29 cellular contexts compared by ENCODE assay signal in genomic region chr12:5434647-5434968, GRCh38. TPM values are rescaled to one million over a fixed set of nuclear protein-coding genes. Genes with fewer than 3 reads are reported as not detected.
DNase-seq lines count a peak whose midpoint lies in the region; ATAC-seq, FAIRE-seq and TF ChIP-seq lines count a peak whose summit lies in the region.
"Had no signal": no experiment of that assay in that cellular context is flagged by ENCODE, and none has a peak within 500 bp of the region (broad histone marks: within the 10 kb centered on the region; RNA-seq: fewer than 3 reads in every experiment).

No MANE protein-coding gene starts in this region.

- peaks cover 13% of the 10 kb centered on the region; the same call in 2 of the 3 replicates for H3K4me1 Mint-ChIP-seq in GM23338

- H3K27ac Mint-ChIP-seq in GM23338, result no peak overlapping the region
- H3K27ac Mint-ChIP-seq: activated T-helper 1 cell treated with anti-CD3 and anti-CD28 coated beads, Interleukin-12 subunit alpha, Interleukin-12 subunit beta, Interleukin-2, Interleukin-4 antibody, amounts not matched to agents 30 ng/mL and 10 ng/mL and 1 ng/mL, durations not matched to agents 14 hours and 24 hours and 36 hours; CD14-positive monocyte; immature natural killer cell; natural killer cell treated with Interleukin-12 subunit alpha and Interleukin-12 subunit beta and Interleukin-15 and Interleukin-18, amount 100 ng/mL, for 72 hours; stimulated activated naive B cell treated with anti-CD40 and anti-IgM and Interleukin-4, amounts not matched to agents 10 μg/mL and 1 μg/mL and 100 μg/mL, for 72 hours had no signal

- no peak overlapping the region for H2AFZ ChIP-seq in GM23338
- H2AFZ ChIP-seq: parathyroid adenoma had no signal

- H3K4me2 ChIP-seq in GM23338, result peak overlapping the region; percentile 98; the same call in 1 of the 2 replicates

- TF ChIP-seq EP300 in esophagus muscularis mucosa (IDR thresholded peaks at IDR 0.05), result no peak

- no peaks in the 10 kb centered on the region; the same call in 2 of the 3 replicates for H3K9me3 Mint-ChIP-seq in GM23338
- H3K9me3 Mint-ChIP-seq: activated T-helper 1 cell treated with anti-CD3 and anti-CD28 coated beads, Interleukin-12 subunit alpha, Interleukin-12 subunit beta, Interleukin-2, Interleukin-4 antibody, amounts not matched to agents 30 ng/mL and 10 ng/mL and 1 ng/mL, durations not matched to agents 14 hours and 24 hours and 36 hours; immature natural killer cell; natural killer cell treated with Interleukin-12 subunit alpha and Interleukin-12 subunit beta and Interleukin-15 and Interleukin-18, amount 100 ng/mL, for 72 hours; stimulated activated naive B cell treated with anti-CD40 and anti-IgM and Interleukin-4, amounts not matched to agents 10 μg/mL and 1 μg/mL and 100 μg/mL, for 72 hours had no signal

- ATAC-seq in GM23338, result no peak
- ATAC-seq: HCT116; left ventricle myocardium superior; right cardiac atrium; SK-N-SH treated with all-trans-retinoic acid at 6 μM for 48 hours; stimulated activated naive B cell treated with anti-CD40 and anti-IgM and Interleukin-4, amounts not matched to agents 10 μg/mL and 1 μg/mL and 100 μg/mL, for 72 hours had no signal

- H3K27ac ChIP-seq in GM23338 (ENCODE audit: low read depth) (no peak overlapping the region), esophagus muscularis mucosa (replicated peaks in 1 of 4) (no peak overlapping the region), small intestine (ENCODE audit: low read depth in 1 of 2, low read length in 1 of 2) (no peak overlapping the region)
- H3K27ac ChIP-seq: parathyroid adenoma, suprapubic skin, uterus had no signal

- H3K4me1 ChIP-seq in GM23338 (ENCODE audit: insufficient read depth), result peaks cover 19% of the 10 kb centered on the region
- peaks cover 32 to 44% (median 38%) of the 10 kb centered on the region in 4 donors for H3K4me1 ChIP-seq in esophagus muscularis mucosa
- H3K4me1 ChIP-seq in small intestine (ENCODE audit: control insufficient read depth in 2 of 2, insufficient read depth in 1 of 2, low read depth in 1 of 2, low read length in 1 of 2), result peaks cover 0 to 6% of the 10 kb centered on the region in 2 donors
- H3K4me1 ChIP-seq: parathyroid adenoma had no signal

- WGBS in esophagus muscularis mucosa, result 82% methylated on average over 3 of the region's 3 CpGs
- 50 to 53% (median 51%) methylated on average over 3 of the region's 3 CpGs for WGBS in small intestine, 3 donors

- H3K27me3 Mint-ChIP-seq in GM23338 (ENCODE audit: insufficient read depth, low read depth, poor library complexity), result peaks cover 32% of the 10 kb centered on the region

- H3K36me3 ChIP-seq in GM23338 (ENCODE audit: insufficient read depth) (no peaks in the 10 kb centered on the region), esophagus muscularis mucosa (no peaks in the 10 kb centered on the region), small intestine (ENCODE audit: control insufficient read depth in 2 of 2, insufficient read depth in 2 of 2, low read length in 2 of 2) (no peaks in the 10 kb centered on the region)
- H3K36me3 ChIP-seq: suprapubic skin, uterus had no signal

- intact Hi-C loops in esophagus muscularis mucosa (cut with DNase I), result no loop called here

- H3K4me3 Mint-ChIP-seq in GM23338, result no peak overlapping the region
- H3K4me3 Mint-ChIP-seq: activated T-helper 1 cell treated with anti-CD3 and anti-CD28 coated beads, Interleukin-12 subunit alpha, Interleukin-12 subunit beta, Interleukin-2, Interleukin-4 antibody, amounts not matched to agents 30 ng/mL and 10 ng/mL and 1 ng/mL, durations not matched to agents 14 hours and 24 hours and 36 hours; CD14-positive monocyte; immature natural killer cell; natural killer cell treated with Interleukin-12 subunit alpha and Interleukin-12 subunit beta and Interleukin-15 and Interleukin-18, amount 100 ng/mL, for 72 hours; stimulated activated naive B cell treated with anti-CD40 and anti-IgM and Interleukin-4, amounts not matched to agents 10 μg/mL and 1 μg/mL and 100 μg/mL, for 72 hours had no signal

- H3F3A ChIP-seq in GM23338 (replicated peaks; ENCODE audit: low read depth), result no peaks in the 10 kb centered on the region

- TF ChIP-seq CTCF in GM23338 (conservative IDR thresholded peaks at IDR 0.05; ENCODE audit: low read depth in 2 of 2) (no peak), esophagus muscularis mucosa (IDR thresholded peaks at IDR 0.05) (no peak)

- H3K4me3 ChIP-seq in GM23338 (peak overlapping the region; percentile 77; the same call in 1 of the 2 replicates), esophagus muscularis mucosa (no peak overlapping the region), small intestine (ENCODE audit: low read depth in 1 of 2, low read length in 2 of 2) (no peak overlapping the region)

- H3K9me2 ChIP-seq in GM23338 (ENCODE audit: insufficient read depth), result no peaks in the 10 kb centered on the region

- peaks cover 0 to 13% (median 0%) of the 10 kb centered on the region in 4 donors for H3K9me3 ChIP-seq in esophagus muscularis mucosa
- no peaks in the 10 kb centered on the region for H3K9me3 ChIP-seq in small intestine (ENCODE audit: control insufficient read depth, low read depth)
- H3K9me3 ChIP-seq: suprapubic skin, uterus had no signal

- FAIRE-seq in small intestine (lab: Jason Lieb, UNC), result no peak

- H3K36me3 Mint-ChIP-seq in GM23338 (ENCODE audit: low read depth), result no peaks in the 10 kb centered on the region
- H3K36me3 Mint-ChIP-seq: immature natural killer cell; natural killer cell treated with Interleukin-12 subunit alpha and Interleukin-12 subunit beta and Interleukin-15 and Interleukin-18, amount 100 ng/mL, for 72 hours; stimulated activated naive B cell treated with anti-CD40 and anti-IgM and Interleukin-4, amounts not matched to agents 10 μg/mL and 1 μg/mL and 100 μg/mL, for 72 hours had no signal

- H3K79me2 ChIP-seq in GM23338 (replicated peaks; ENCODE audit: insufficient read depth), result no peaks in the 10 kb centered on the region
- H3K79me2 ChIP-seq: parathyroid adenoma had no signal

- DNase-seq in GM23338 (ENCODE audit: low spot score) (no peak), NCI-H82 (lab: John Stamatoyannopoulos, UW) (peak; percentile 93), esophagus muscularis mucosa (ENCODE audit: extremely low spot score) (peak; percentile 60), small intestine (peak; percentile 17), SHP77 (lab: John Stamatoyannopoulos, UW) (no peak), T-helper 9 cell (no peak)
- no peak for DNase-seq in effector CD8-positive, alpha-beta T cell (lab: John Stamatoyannopoulos, UW)
- DNase-seq: activated CD4-positive, alpha-beta T cell treated with anti-CD3 and anti-CD28 coated beads, Interleukin-2, amount 50 U/mL, for 1 hour; activated naive CD4-positive, alpha-beta T cell treated with anti-CD3 and anti-CD28 coated beads, Interleukin-2, amount 50 U/mL, for 16 hours; Calu3; central memory CD4-positive, alpha-beta T cell; immature natural killer cell; left ventricle myocardium superior; midbrain; NCI-H1105 treated with DMSO at 0.1 percent for 48 hours; NCI-H2171; NCI-H526; right cardiac atrium; stimulated activated CD4-positive, alpha-beta T cell treated with anti-CD3 and anti-CD28 coated beads, Interleukin-4, amount 100 ng/mL, for 24 hours; stimulated activated naive B cell treated with anti-CD40 and anti-IgM and Interleukin-4, amounts not matched to agents 10 μg/mL and 1 μg/mL and 100 μg/mL, for 72 hours; T-helper 2 cell; uterus had no signal

- no peaks in the 10 kb centered on the region for H4K20me1 ChIP-seq in GM23338 (replicated peaks; ENCODE audit: insufficient read depth)

- no peak for TF ChIP-seq POLR2A in esophagus muscularis mucosa (IDR thresholded peaks at IDR 0.05; ENCODE audit: low read depth)

- H3K27me3 ChIP-seq in GM23338 (ENCODE audit: insufficient read depth) (peaks cover 88% of the 10 kb centered on the region), esophagus muscularis mucosa (peaks cover 0 to 94% (median 39%) of the 10 kb centered on the region in 4 donors), small intestine (ENCODE audit: control insufficient read depth in 2 of 2, insufficient read depth in 2 of 2, low read length in 2 of 2) (peaks cover 0 to 7% of the 10 kb centered on the region in 2 donors)

TF ChIP-seq in GM23338, 12 proteins besides CTCF, POLR2A, EP300 and RAD21 (continues in another document):
- TF ChIP-seq CREB1 (CRISPR knock-in tag; IDR thresholded peaks at IDR 0.05; ENCODE audit: low read depth), result no peak
- TF ChIP-seq ZNF331 (CRISPR knock-in tag; IDR thresholded peaks at IDR 0.05; ENCODE audit: low read depth), result no peak

RNA-seq across cellular contexts. Expression of gene NTF3, which starts 2.7 kb away (rescaled TPM):
- 2.4 TPM in 1 of 2 replicates, not detected in the other for total RNA-seq in GM23338 (2014; rRNA removed; shearing (Covaris generic))
- polyA plus RNA-seq in GM23338 (2016; fragmentation: Nextera tagmentation; extraction: Ambion mirVana) (1.2 and 1.5 TPM in 2 replicates), small intestine (1 to 10 TPM; 1.4 to 4.9 (median 2.2) TPM)
- total RNA-seq in esophagus muscularis mucosa, result 1 to 10 TPM in 2 of 4 donors, under 1 TPM in 1, not detected in 1; 0.71 to 1.2 (median 1.0) TPM
- total RNA-seq: activated T-helper 1 cell treated with anti-CD3 and anti-CD28 coated beads, Interleukin-12 subunit alpha, Interleukin-12 subunit beta, Interleukin-2, Interleukin-4 antibody, amounts not matched to agents 30 ng/mL and 10 ng/mL and 1 ng/mL, durations not matched to agents 14 hours and 24 hours and 36 hours; Calu3; natural killer cell treated with Interleukin-12 subunit alpha and Interleukin-12 subunit beta and Interleukin-15 and Interleukin-18, amount 100 ng/mL, for 72 hours had no signal
- polyA plus RNA-seq: CD14-positive monocyte, immature natural killer cell had no signal

Comparison
In these comparisons a context has a peak if more than half of its experiments do, and no peak if none do; other contexts are left out.
1. DNase-seq: peak in NCI-H82 (single experiment), esophagus muscularis mucosa (single experiment) and small intestine (single experiment); none in GM23338 (single experiment), effector CD8-positive, alpha-beta T cell (single experiment), SHP77 (0 of 2) and T-helper 9 cell (single experiment).